1 cellular context compared by ENCODE assay signal in the genomic region with DNA sequence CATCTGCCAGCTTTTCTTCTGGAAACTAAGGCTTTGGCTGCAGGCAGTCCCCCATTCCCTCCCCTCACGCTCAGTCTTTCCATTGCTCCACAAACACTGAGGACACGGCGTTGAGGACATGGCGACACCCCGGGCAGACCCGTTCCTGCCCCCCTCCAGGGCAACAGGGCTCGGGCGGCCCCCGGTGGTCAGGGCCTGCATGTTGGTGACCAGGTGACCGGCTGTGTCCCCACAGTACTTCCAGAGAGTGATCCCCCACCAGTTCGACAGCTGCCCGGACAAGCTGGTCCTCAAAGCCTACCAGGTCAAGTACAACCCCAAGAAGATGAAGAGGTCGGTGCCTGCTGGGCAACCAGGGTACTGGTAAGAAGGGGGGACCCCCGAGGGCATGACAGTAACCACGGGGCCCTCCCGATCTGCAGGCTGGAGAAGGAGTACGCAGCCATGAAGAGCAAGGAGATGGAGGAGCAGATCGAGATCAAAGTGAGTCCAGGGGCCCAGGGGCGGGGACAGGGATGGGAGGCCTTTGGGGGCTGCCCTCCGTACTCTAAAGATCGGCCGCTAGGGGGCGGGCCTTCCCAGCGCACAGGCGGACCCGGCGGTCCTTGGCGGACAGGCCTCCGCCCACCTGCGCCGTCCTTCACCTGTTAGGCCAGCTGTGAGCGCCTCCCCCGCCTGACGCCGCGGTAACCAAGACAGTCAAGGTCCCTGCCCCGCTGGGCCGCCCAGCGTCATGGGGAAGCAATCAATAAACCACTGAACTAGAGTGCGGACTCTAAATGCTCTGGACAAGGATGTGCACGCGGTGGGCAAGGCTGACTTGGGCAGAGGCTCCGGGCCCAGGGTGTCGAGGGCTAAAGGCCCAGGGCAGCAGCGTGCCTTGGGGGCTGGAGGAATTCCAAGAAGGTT.
TF ChIP-seq lines count a peak whose summit lies in the region.

No MANE protein-coding gene starts in this region.

TF ChIP-seq in HEK293, 187 proteins besides CTCF, POLR2A, EP300 and RAD21 (continued from another document and continues in another):
- TF ChIP-seq, protein P1, sequence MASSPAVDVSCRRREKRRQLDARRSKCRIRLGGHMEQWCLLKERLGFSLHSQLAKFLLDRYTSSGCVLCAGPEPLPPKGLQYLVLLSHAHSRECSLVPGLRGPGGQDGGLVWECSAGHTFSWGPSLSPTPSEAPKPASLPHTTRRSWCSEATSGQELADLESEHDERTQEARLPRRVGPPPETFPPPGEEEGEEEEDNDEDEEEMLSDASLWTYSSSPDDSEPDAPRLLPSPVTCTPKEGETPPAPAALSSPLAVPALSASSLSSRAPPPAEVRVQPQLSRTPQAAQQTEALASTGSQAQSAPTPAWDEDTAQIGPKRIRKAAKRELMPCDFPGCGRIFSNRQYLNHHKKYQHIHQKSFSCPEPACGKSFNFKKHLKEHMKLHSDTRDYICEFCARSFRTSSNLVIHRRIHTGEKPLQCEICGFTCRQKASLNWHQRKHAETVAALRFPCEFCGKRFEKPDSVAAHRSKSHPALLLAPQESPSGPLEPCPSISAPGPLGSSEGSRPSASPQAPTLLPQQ (tag by site-specific recombination; IDR thresholded peaks at IDR 0.05), result 0 out of 2 replicates have a peak, but pooled peaks have one; percentile 22
- TF ChIP-seq ZNF169 (tag by site-specific recombination; IDR thresholded peaks at IDR 0.05), result no peak
- TF ChIP-seq ZNF596 (tag by site-specific recombination; IDR thresholded peaks at IDR 0.05), result no peak
- peak; percentile 61 for TF ChIP-seq SP2 (tag by site-specific recombination; IDR thresholded peaks at IDR 0.05)
- no peak for TF ChIP-seq ZNF610 (tag by site-specific recombination; IDR thresholded peaks at IDR 0.05; ENCODE audit: borderline replicate concordance)
- peak; percentile 37; the same call in 1 of the 2 replicates for TF ChIP-seq GLIS2 (tag by site-specific recombination; IDR thresholded peaks at IDR 0.05)
- TF ChIP-seq ZNF140 (tag by site-specific recombination; IDR thresholded peaks at IDR 0.05), result no peak
- TF ChIP-seq KLF16 (tag by site-specific recombination; IDR thresholded peaks at IDR 0.05), result peak; percentile 93
- TF ChIP-seq, protein P2, sequence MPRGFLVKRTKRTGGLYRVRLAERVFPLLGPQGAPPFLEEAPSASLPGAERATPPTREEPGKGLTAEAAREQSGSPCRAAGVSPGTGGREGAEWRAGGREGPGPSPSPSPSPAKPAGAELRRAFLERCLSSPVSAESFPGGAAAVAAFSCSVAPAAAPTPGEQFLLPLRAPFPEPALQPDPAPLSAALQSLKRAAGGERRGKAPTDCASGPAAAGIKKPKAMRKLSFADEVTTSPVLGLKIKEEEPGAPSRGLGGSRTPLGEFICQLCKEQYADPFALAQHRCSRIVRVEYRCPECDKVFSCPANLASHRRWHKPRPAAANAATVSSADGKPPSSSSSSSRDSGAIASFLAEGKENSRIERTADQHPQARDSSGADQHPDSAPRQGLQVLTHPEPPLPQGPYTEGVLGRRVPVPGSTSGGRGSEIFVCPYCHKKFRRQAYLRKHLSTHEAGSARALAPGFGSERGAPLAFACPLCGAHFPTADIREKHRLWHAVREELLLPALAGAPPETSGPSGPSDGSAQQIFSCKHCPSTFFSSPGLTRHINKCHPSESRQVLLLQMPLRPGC (tag by site-specific recombination; IDR thresholded peaks at IDR 0.05), result peak; percentile 28; the same call in 1 of the 2 replicates
- TF ChIP-seq ZNF558 (tag by site-specific recombination; IDR thresholded peaks at IDR 0.05), result no peak
- no peak for TF ChIP-seq ZNF514 (tag by site-specific recombination; IDR thresholded peaks at IDR 0.05)
- no peak for TF ChIP-seq ZBTB1 (tag by site-specific recombination; IDR thresholded peaks at IDR 0.05)
- TF ChIP-seq, protein P3, sequence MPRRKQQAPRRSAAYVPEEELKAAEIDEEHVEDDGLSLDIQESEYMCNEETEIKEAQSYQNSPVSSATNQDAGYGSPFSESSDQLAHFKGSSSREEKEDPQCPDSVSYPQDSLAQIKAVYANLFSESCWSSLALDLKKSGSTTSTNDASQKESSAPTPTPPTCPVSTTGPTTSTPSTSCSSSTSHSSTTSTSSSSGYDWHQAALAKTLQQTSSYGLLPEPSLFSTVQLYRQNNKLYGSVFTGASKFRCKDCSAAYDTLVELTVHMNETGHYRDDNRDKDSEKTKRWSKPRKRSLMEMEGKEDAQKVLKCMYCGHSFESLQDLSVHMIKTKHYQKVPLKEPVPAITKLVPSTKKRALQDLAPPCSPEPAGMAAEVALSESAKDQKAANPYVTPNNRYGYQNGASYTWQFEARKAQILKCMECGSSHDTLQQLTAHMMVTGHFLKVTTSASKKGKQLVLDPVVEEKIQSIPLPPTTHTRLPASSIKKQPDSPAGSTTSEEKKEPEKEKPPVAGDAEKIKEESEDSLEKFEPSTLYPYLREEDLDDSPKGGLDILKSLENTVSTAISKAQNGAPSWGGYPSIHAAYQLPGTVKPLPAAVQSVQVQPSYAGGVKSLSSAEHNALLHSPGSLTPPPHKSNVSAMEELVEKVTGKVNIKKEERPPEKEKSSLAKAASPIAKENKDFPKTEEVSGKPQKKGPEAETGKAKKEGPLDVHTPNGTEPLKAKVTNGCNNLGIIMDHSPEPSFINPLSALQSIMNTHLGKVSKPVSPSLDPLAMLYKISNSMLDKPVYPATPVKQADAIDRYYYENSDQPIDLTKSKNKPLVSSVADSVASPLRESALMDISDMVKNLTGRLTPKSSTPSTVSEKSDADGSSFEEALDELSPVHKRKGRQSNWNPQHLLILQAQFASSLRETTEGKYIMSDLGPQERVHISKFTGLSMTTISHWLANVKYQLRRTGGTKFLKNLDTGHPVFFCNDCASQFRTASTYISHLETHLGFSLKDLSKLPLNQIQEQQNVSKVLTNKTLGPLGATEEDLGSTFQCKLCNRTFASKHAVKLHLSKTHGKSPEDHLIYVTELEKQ (tag by site-specific recombination; IDR thresholded peaks at IDR 0.05; ENCODE audit: borderline replicate concordance), result no peak
- TF ChIP-seq, protein P4, sequence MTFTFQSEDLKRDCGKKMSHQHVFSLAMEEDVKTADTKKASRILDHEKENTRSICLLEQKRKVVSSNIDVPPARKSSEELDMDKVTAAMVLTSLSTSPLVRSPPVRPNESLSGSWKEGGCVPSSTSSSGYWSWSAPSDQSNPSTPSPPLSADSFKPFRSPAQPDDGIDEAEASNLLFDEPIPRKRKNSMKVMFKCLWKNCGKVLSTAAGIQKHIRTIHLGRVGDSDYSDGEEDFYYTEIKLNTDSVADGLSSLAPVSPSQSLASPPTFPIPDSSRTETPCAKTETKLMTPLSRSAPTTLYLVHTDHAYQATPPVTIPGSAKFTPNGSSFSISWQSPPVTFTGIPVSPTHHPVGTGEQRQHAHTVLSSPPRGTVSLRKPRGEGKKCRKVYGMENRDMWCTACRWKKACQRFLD (tag by site-specific recombination; IDR thresholded peaks at IDR 0.05), result no peak
- no peak for TF ChIP-seq ZNF239 (tag by site-specific recombination; IDR thresholded peaks at IDR 0.05)
- TF ChIP-seq GLI4 (tag by site-specific recombination; IDR thresholded peaks at IDR 0.05), result no peak
- peak; percentile 58; the same call in 1 of the 2 replicates for TF ChIP-seq KLF8 (tag by site-specific recombination; IDR thresholded peaks at IDR 0.05)
- TF ChIP-seq ZBTB21 (tag by site-specific recombination; IDR thresholded peaks at IDR 0.05), result no peak
- TF ChIP-seq ZNF621 (tag by site-specific recombination; IDR thresholded peaks at IDR 0.05), result no peak
- TF ChIP-seq, protein P5, sequence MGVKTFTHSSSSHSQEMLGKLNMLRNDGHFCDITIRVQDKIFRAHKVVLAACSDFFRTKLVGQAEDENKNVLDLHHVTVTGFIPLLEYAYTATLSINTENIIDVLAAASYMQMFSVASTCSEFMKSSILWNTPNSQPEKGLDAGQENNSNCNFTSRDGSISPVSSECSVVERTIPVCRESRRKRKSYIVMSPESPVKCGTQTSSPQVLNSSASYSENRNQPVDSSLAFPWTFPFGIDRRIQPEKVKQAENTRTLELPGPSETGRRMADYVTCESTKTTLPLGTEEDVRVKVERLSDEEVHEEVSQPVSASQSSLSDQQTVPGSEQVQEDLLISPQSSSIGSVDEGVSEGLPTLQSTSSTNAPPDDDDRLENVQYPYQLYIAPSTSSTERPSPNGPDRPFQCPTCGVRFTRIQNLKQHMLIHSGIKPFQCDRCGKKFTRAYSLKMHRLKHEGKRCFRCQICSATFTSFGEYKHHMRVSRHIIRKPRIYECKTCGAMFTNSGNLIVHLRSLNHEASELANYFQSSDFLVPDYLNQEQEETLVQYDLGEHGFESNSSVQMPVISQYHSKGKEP (tag by site-specific recombination; IDR thresholded peaks at IDR 0.05), result no peak
- TF ChIP-seq ZNF600 (tag by site-specific recombination; IDR thresholded peaks at IDR 0.05), result peak; percentile 74
- TF ChIP-seq, protein P6, sequence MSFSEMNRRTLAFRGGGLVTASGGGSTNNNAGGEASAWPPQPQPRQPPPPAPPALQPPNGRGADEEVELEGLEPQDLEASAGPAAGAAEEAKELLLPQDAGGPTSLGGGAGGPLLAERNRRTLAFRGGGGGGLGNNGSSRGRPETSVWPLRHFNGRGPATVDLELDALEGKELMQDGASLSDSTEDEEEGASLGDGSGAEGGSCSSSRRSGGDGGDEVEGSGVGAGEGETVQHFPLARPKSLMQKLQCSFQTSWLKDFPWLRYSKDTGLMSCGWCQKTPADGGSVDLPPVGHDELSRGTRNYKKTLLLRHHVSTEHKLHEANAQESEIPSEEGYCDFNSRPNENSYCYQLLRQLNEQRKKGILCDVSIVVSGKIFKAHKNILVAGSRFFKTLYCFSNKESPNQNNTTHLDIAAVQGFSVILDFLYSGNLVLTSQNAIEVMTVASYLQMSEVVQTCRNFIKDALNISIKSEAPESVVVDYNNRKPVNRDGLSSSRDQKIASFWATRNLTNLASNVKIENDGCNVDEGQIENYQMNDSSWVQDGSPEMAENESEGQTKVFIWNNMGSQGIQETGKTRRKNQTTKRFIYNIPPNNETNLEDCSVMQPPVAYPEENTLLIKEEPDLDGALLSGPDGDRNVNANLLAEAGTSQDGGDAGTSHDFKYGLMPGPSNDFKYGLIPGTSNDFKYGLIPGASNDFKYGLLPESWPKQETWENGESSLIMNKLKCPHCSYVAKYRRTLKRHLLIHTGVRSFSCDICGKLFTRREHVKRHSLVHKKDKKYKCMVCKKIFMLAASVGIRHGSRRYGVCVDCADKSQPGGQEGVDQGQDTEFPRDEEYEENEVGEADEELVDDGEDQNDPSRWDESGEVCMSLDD (tag by site-specific recombination; IDR thresholded peaks at IDR 0.05), result peak; percentile 53; the same call in 1 of the 2 replicates
- TF ChIP-seq BCL11A (tag by site-specific recombination; IDR thresholded peaks at IDR 0.05; ENCODE audit: low read depth), result no peak
- TF ChIP-seq EGR2 (tag by site-specific recombination; IDR thresholded peaks at IDR 0.05; ENCODE audit: low read depth), result peak; percentile 87
- TF ChIP-seq KLF9 (tag by site-specific recombination; IDR thresholded peaks at IDR 0.05; ENCODE audit: low read depth), result peak; percentile 82
- no peak for TF ChIP-seq ZNF19 (tag by site-specific recombination; IDR thresholded peaks at IDR 0.05; ENCODE audit: low read depth)
- no peak for TF ChIP-seq ZNF555 (tag by site-specific recombination; conservative IDR thresholded peaks at IDR 0.05)
- TF ChIP-seq, protein P7, sequence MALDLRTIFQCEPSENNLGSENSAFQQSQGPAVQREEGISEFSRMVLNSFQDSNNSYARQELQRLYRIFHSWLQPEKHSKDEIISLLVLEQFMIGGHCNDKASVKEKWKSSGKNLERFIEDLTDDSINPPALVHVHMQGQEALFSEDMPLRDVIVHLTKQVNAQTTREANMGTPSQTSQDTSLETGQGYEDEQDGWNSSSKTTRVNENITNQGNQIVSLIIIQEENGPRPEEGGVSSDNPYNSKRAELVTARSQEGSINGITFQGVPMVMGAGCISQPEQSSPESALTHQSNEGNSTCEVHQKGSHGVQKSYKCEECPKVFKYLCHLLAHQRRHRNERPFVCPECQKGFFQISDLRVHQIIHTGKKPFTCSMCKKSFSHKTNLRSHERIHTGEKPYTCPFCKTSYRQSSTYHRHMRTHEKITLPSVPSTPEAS (tag by site-specific recombination; IDR thresholded peaks at IDR 0.05), result no peak
- TF ChIP-seq ZNF549 (tag by site-specific recombination; IDR thresholded peaks at IDR 0.05), result no peak
- TF ChIP-seq ZNF16 (tag by site-specific recombination; IDR thresholded peaks at IDR 0.05; ENCODE audit: low read depth), result no peak
- TF ChIP-seq ZNF311 (tag by site-specific recombination; IDR thresholded peaks at IDR 0.05; ENCODE audit: borderline replicate concordance), result no peak
- TF ChIP-seq ZBTB48 (tag by site-specific recombination; IDR thresholded peaks at IDR 0.05), result no peak
- TF ChIP-seq ZNF146 (tag by site-specific recombination; IDR thresholded peaks at IDR 0.05), result no peak
- peak; percentile 79 for TF ChIP-seq KLF1 (tag by site-specific recombination; IDR thresholded peaks at IDR 0.05)
- TF ChIP-seq SP3 (tag by site-specific recombination; IDR thresholded peaks at IDR 0.05), result peak; percentile 65
- TF ChIP-seq ZNF792 (tag by site-specific recombination; IDR thresholded peaks at IDR 0.05), result no peak
- TF ChIP-seq, protein P8, sequence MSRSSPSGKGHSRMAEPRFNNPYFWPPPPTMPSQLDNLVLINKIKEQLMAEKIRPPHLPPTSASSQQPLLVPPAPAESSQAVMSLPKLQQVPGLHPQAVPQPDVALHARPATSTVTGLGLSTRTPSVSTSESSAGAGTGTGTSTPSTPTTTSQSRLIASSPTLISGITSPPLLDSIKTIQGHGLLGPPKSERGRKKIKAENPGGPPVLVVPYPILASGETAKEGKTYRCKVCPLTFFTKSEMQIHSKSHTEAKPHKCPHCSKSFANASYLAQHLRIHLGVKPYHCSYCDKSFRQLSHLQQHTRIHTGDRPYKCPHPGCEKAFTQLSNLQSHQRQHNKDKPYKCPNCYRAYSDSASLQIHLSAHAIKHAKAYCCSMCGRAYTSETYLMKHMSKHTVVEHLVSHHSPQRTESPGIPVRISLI (tag by site-specific recombination; IDR thresholded peaks at IDR 0.05), result no peak
- TF ChIP-seq, protein P9, sequence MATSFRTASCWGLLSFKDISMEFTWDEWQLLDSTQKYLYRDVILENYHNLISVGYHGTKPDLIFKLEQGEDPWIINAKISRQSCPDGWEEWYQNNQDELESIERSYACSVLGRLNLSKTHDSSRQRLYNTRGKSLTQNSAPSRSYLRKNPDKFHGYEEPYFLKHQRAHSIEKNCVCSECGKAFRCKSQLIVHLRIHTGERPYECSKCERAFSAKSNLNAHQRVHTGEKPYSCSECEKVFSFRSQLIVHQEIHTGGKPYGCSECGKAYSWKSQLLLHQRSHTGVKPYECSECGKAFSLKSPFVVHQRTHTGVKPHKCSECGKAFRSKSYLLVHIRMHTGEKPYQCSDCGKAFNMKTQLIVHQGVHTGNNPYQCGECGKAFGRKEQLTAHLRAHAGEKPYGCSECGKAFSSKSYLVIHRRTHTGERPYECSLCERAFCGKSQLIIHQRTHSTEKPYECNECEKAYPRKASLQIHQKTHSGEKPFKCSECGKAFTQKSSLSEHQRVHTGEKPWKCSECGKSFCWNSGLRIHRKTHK (tag by site-specific recombination; IDR thresholded peaks at IDR 0.05), result no peak
- no peak for TF ChIP-seq RBAK (tag by site-specific recombination; IDR thresholded peaks at IDR 0.05)
- TF ChIP-seq ZEB2 (tag by site-specific recombination; IDR thresholded peaks at IDR 0.05), result peak; percentile 75
